ENCODE assay signal across 18 cellular contexts in genomic region chr2:19632327-19633040, GRCh38.
DNase-seq lines count a peak whose midpoint lies in the region; ATAC-seq and TF ChIP-seq lines count a peak whose summit lies in the region.
"Had no signal": no experiment of that assay in that cellular context is flagged by ENCODE, and none has a peak within 500 bp of the region (broad histone marks: within the 10 kb centered on the region; RNA-seq: fewer than 3 reads in every experiment).

No MANE protein-coding gene starts in this region.

- H3K36me3 Mint-ChIP-seq in T-helper 17 cell (ENCODE audit: low read depth), result no peaks in the 10 kb centered on the region
- no peaks in the 10 kb centered on the region for H3K36me3 Mint-ChIP-seq in activated CD4-positive, alpha-beta memory T cell treated with anti-CD3 and anti-CD28 coated beads, Interleukin-2, amount 10 ng/mL, durations not matched to agents 7 days and 5 days (ENCODE audit: low read depth)
- H3K36me3 Mint-ChIP-seq: activated CD4-positive, alpha-beta memory T cell treated with anti-CD3 and anti-CD28 coated beads for 36 hours; activated naive CD8-positive, alpha-beta T cell treated with anti-CD3 and anti-CD28 coated beads for 36 hours; CD8-positive, alpha-beta memory T cell; naive thymus-derived CD4-positive, alpha-beta T cell; T-cell had no signal

- H3K4me1 ChIP-seq in heart left ventricle, result peaks cover 0 to 14% (median 2%) of the 10 kb centered on the region in 12 donors
- H3K4me1 ChIP-seq: lower lobe of right lung had no signal

- 33 to 48% (median 44%) methylated on average over 7 of the region's 7 CpGs for WGBS in heart left ventricle, 4 donors

- peak; percentile 18 for DNase-seq in EL
- DNase-seq in cardiac fibroblast (ENCODE audit: low read depth in 2 of 2), result peak; percentile 53 to 78
- peak in 4 of 5 donors; percentile 22 to 83 (median 48) for DNase-seq in heart left ventricle
- peak; percentile 29 for DNase-seq in renal cortical epithelial cell (ENCODE audit: low read depth)
- DNase-seq in T-helper 17 cell, result no peak
- DNase-seq in DMS 273 treated with DMSO at 0.1 percent for 48 hours (lab: John Stamatoyannopoulos, UW), result no peak
- DNase-seq in activated CD4-positive, alpha-beta memory T cell treated with anti-CD3 and anti-CD28 coated beads, Interleukin-2, amount 10 ng/mL, durations not matched to agents 7 days and 5 days, result no peak
- DNase-seq: activated CD4-positive, alpha-beta memory T cell treated with anti-CD3 and anti-CD28 coated beads for 36 hours; activated naive CD8-positive, alpha-beta T cell treated with anti-CD3 and anti-CD28 coated beads for 36 hours; activated T-cell treated with anti-CD3 and anti-CD28 coated beads, Interleukin-2, amount 50 U/mL, for 4 hours; CD8-positive, alpha-beta memory T cell; effector memory CD8-positive, alpha-beta T cell; lower lobe of right lung; naive thymus-derived CD4-positive, alpha-beta T cell; NCI-H1694; stomach; T-cell had no signal

- H3K9me3 ChIP-seq in heart left ventricle (peaks cover 0 to 13% (median 6%) of the 10 kb centered on the region in 12 donors), T-helper 17 cell (ENCODE audit: control insufficient read depth, low read length, poor library complexity, severe bottlenecking) (no peaks in the 10 kb centered on the region)

- no peak overlapping the region for H3K4me3 Mint-ChIP-seq in T-helper 17 cell
- no peak overlapping the region for H3K4me3 Mint-ChIP-seq in activated CD4-positive, alpha-beta memory T cell treated with anti-CD3 and anti-CD28 coated beads, Interleukin-2, amount 10 ng/mL, durations not matched to agents 7 days and 5 days
- H3K4me3 Mint-ChIP-seq: activated CD4-positive, alpha-beta memory T cell treated with anti-CD3 and anti-CD28 coated beads for 36 hours; activated naive CD8-positive, alpha-beta T cell treated with anti-CD3 and anti-CD28 coated beads for 36 hours; activated T-cell treated with anti-CD3 and anti-CD28 coated beads, Interleukin-2, amount 50 U/mL, for 4 hours; CD8-positive, alpha-beta memory T cell; effector memory CD8-positive, alpha-beta T cell; naive thymus-derived CD4-positive, alpha-beta T cell; T-cell had no signal

- no peaks in the 10 kb centered on the region for H3K9me3 Mint-ChIP-seq in activated CD4-positive, alpha-beta memory T cell treated with anti-CD3 and anti-CD28 coated beads, Interleukin-2, amount 10 ng/mL, durations not matched to agents 7 days and 5 days

- H3K36me3 ChIP-seq in heart left ventricle, result no peaks in the 10 kb centered on the region
- H3K36me3 ChIP-seq: lower lobe of right lung, stomach had no signal

- CTCF ChIA-PET in activated CD4-positive, alpha-beta memory T cell treated with anti-CD3 and anti-CD28 coated beads, Interleukin-2, amount 10 ng/mL, durations not matched to agents 7 days and 5 days (lab: Charles Lee), result no interaction called here

- no peak overlapping the region for H3K27ac Mint-ChIP-seq in T-helper 17 cell
- H3K27ac Mint-ChIP-seq in activated CD4-positive, alpha-beta memory T cell treated with anti-CD3 and anti-CD28 coated beads, Interleukin-2, amount 10 ng/mL, durations not matched to agents 7 days and 5 days, result no peak overlapping the region
- H3K27ac Mint-ChIP-seq: activated CD4-positive, alpha-beta memory T cell treated with anti-CD3 and anti-CD28 coated beads for 36 hours; activated naive CD8-positive, alpha-beta T cell treated with anti-CD3 and anti-CD28 coated beads for 36 hours; CD8-positive, alpha-beta memory T cell; effector memory CD8-positive, alpha-beta T cell; naive thymus-derived CD4-positive, alpha-beta T cell; T-cell had no signal

- H3K27ac ChIP-seq in heart left ventricle, result peak overlapping the region in 2 of 12 donors; percentile 8 to 12
- H3K27ac ChIP-seq: lower lobe of right lung, stomach had no signal

- peaks cover 12% of the 10 kb centered on the region for H3K27me3 Mint-ChIP-seq in T-helper 17 cell
- no peaks in the 10 kb centered on the region for H3K27me3 Mint-ChIP-seq in activated CD4-positive, alpha-beta memory T cell treated with anti-CD3 and anti-CD28 coated beads, Interleukin-2, amount 10 ng/mL, durations not matched to agents 7 days and 5 days

- H3K27me3 ChIP-seq in heart left ventricle, result no peaks in the 10 kb centered on the region
- H3K27me3 ChIP-seq: stomach had no signal

- peak; percentile 90 to 98 (median 94) for ATAC-seq in heart left ventricle
- no peak for ATAC-seq in T-helper 17 cell
- no peak for ATAC-seq in HG03135 (IDR thresholded peaks at IDR 0.05; ENCODE audit: unreplicated experiment)
- ATAC-seq: activated T-cell treated with anti-CD3 and anti-CD28 coated beads, Interleukin-2, amount 50 U/mL, for 4 hours; effector memory CD8-positive, alpha-beta T cell; naive thymus-derived CD4-positive, alpha-beta T cell; T-cell had no signal

- POLR2A ChIA-PET in activated CD4-positive, alpha-beta memory T cell treated with anti-CD3 and anti-CD28 coated beads, Interleukin-2, amount 10 ng/mL, durations not matched to agents 7 days and 5 days (lab: Charles Lee), result no interaction called here

- H3K4me3 ChIP-seq in cardiac fibroblast (replicated peaks in 1 of 2; ENCODE audit: low read depth in 2 of 2, low read length in 2 of 2) (no peak overlapping the region), heart left ventricle (no peak overlapping the region)
- H3K4me3 ChIP-seq: lower lobe of right lung, stomach had no signal

- no peak for TF ChIP-seq POLR2A in heart left ventricle (IDR thresholded peaks at IDR 0.05)

- peaks cover 2% of the 10 kb centered on the region for H3K4me1 Mint-ChIP-seq in T-helper 17 cell
- no peaks in the 10 kb centered on the region for H3K4me1 Mint-ChIP-seq in activated CD4-positive, alpha-beta memory T cell treated with anti-CD3 and anti-CD28 coated beads, Interleukin-2, amount 10 ng/mL, durations not matched to agents 7 days and 5 days
- H3K4me1 Mint-ChIP-seq: activated naive CD8-positive, alpha-beta T cell treated with anti-CD3 and anti-CD28 coated beads for 36 hours; CD8-positive, alpha-beta memory T cell; T-cell had no signal

- intact Hi-C loops in heart left ventricle (cut with DNase I), result no loop called here

- TF ChIP-seq CTCF in cardiac fibroblast (IDR thresholded peaks at IDR 0.05; ENCODE audit: low read depth, low read length), result no peak
- no peak for TF ChIP-seq CTCF in heart left ventricle (IDR thresholded peaks at IDR 0.05)

Comparison
In these comparisons a context has a peak if more than half of its experiments do, and no peak if none do; other contexts are left out.
1. DNase-seq: peak in EL (single experiment), cardiac fibroblast (2 of 2), heart left ventricle (4 of 5) and renal cortical epithelial cell (single experiment); none in T-helper 17 cell (0 of 3), DMS 273 treated with DMSO at 0.1 percent for 48 hours (single experiment) and activated CD4-positive, alpha-beta memory T cell treated with anti-CD3 and anti-CD28 coated beads, Interleukin-2, amount 10 ng/mL, durations not matched to agents 7 days and 5 days (single experiment).
2. ATAC-seq: peak in heart left ventricle (4 of 4); none in T-helper 17 cell (single experiment) and HG03135 (single experiment).